In the genomic region with DNA sequence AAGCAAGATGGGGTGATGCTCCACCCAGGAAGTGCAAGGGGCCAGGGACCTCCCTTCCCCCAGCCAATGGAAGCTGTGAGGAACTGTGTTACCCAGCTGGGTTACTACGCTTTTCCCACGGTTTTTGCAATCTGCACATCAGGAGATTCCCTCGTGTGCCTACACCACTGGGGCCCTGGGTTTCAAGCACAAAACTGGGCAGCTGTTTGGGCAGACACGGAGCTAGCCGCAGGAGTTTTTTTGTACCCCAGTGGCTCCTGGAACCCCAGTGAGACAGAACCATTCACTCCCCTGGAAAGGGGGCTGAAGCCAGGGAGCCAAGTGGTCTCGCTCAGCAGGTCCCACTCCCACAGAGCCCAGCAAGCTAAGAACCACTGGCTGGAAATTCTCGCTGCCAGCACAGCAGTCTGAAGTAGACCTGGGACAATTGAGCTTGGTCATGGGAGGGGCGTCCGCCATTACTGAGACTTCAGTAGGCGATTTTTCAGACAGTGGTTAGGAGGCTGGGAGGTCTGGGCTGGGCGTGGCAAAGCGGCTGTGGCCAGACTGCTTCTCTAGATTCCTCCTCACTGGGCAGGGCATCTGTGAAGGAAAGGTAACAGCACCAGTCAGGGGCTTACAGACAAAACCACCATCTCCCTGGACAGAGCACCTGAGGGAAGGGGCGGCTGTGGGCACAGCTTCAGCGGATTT, we compare ENCODE assay signal across 4 cellular contexts. TPM values are rescaled to one million over a fixed set of nuclear protein-coding genes. Genes with fewer than 3 reads are reported as not detected.
"Had no signal": no experiment of that assay in that cellular context is flagged by ENCODE, and none has a peak within 500 bp of the region (broad histone marks: within the 10 kb centered on the region; RNA-seq: fewer than 3 reads in every experiment).

No MANE protein-coding gene starts in this region.

RNA-seq across cellular contexts. Expression of a gene that starts 13.9 kb away (rescaled TPM):
- total RNA-seq: HepG2; T-helper 1 cell treated with Interleukin-12 subunit alpha and Interleukin-12 subunit beta and Interleukin-4 antibody, amounts not matched to agents 30 ng/mL and 1 ng/mL, for 36 hours had no signal
- polyA plus RNA-seq: HepG2 had no signal

RNA-seq across cellular contexts. Expression of a gene that starts 30.2 kb away (rescaled TPM):
- total RNA-seq: HepG2; IMR-90; M059J; T-helper 1 cell treated with Interleukin-12 subunit alpha and Interleukin-12 subunit beta and Interleukin-4 antibody, amounts not matched to agents 30 ng/mL and 1 ng/mL, for 36 hours had no signal
- polyA plus RNA-seq: HepG2, IMR-90 had no signal
